ENCODE assay signal across 17 cellular contexts in the genomic region with DNA sequence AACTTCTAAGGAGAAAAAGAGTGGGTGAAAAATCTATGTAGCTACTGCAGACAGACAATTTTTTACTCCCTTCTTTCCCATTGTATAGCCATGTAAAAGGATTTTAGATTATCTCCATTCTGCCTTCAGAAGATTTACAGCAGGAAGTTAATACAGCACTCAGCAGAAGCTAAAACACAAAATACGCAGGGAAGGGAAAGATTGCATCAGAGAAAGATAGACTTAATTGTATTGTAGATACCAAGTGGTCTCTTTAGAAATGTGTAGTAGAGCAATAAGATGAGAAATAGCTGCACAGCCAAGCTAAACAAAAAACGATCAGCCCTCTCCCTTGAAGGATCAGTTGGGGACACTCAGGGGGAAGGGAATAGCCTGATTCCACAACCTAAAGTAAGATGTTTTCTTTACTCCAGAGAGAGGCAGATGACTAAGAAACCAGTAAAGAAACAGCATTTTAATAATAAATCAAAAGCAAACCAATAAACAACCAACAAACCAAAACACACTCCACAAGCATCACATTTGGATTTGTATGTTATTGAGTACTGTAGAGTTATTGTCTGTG.
DNase-seq lines count a peak whose midpoint lies in the region; ATAC-seq, FAIRE-seq and TF ChIP-seq lines count a peak whose summit lies in the region.
"Had no signal": no experiment of that assay in that cellular context is flagged by ENCODE, and none has a peak within 500 bp of the region (broad histone marks: within the 10 kb centered on the region; RNA-seq: fewer than 3 reads in every experiment).

No MANE protein-coding gene starts in this region.

- no CpG with 5 or more reads among the region's 2 CpGs for WGBS in H9 (ENCODE audit: extremely low coverage, insufficient read length, low lambda C conversion rate)

- H3K4ac ChIP-seq in H9 (ENCODE audit: low read depth, low read length) = no peak overlapping the region

- no peak overlapping the region for H4K5ac ChIP-seq in H9 (ENCODE audit: insufficient read length, low read depth, low read length)

- no peaks in the 10 kb centered on the region; a peak in 1 of 7 replicates for H3K36me3 Mint-ChIP-seq in H9 (ENCODE audit: insufficient read depth in 1 of 3, low read depth in 3 of 3)
- no peaks in the 10 kb centered on the region for H3K36me3 Mint-ChIP-seq in mesothelial cell of epicardium
- H3K36me3 Mint-ChIP-seq: IgD-negative memory B cell, T-cell had no signal

- no peak overlapping the region for H2BK12ac ChIP-seq in H9 (ENCODE audit: insufficient read length, low read depth, low read length)

- H3K4me2 ChIP-seq in H9 (ENCODE audit: insufficient read depth, insufficient read length, low read length) = no peak overlapping the region

- H2AFZ ChIP-seq in H9 (ENCODE audit: low read length) = peak overlapping the region; percentile 73

- H2BK20ac ChIP-seq in H9 (ENCODE audit: low read depth, low read length, poor library complexity, severe bottlenecking) = no peak overlapping the region

- H3K14ac ChIP-seq in H9 (ENCODE audit: insufficient read depth, low read length) = no peak overlapping the region

- H3K9me3 ChIP-seq in A673 (ENCODE audit: low read depth, low read length, poor library complexity, severe bottlenecking) (no peaks in the 10 kb centered on the region), H9 (ENCODE audit: control insufficient read depth, low read depth, low read length) (no peaks in the 10 kb centered on the region), WERI-Rb-1 (ENCODE audit: severe bottlenecking) (no peaks in the 10 kb centered on the region)

- no peak overlapping the region for H2BK5ac ChIP-seq in H9 (ENCODE audit: insufficient read length, low read length)

- no peak overlapping the region for H2BK15ac ChIP-seq in H9 (ENCODE audit: low read depth, low read length)

- H3K4me1 Mint-ChIP-seq in H9 (peaks cover 9 to 14% of the 10 kb centered on the region in 2 experiments), mesothelial cell of epicardium (peaks cover 15% of the 10 kb centered on the region)
- H3K4me1 Mint-ChIP-seq: IgD-negative memory B cell had no signal

- H3K27ac Mint-ChIP-seq in H9 = peak overlapping the region in 1 of 3 experiments; percentile 44; a peak in 2 of 7 replicates
- peak overlapping the region; percentile 80 for H3K27ac Mint-ChIP-seq in mesothelial cell of epicardium
- H3K27ac Mint-ChIP-seq: CD4-positive, CD25-positive, alpha-beta regulatory T cell; IgD-negative memory B cell; T-cell had no signal

- peak; percentile 80 for DNase-seq in A673 (ENCODE audit: low spot score)
- no peak for DNase-seq in H9
- no peak for DNase-seq in WERI-Rb-1
- no peak for DNase-seq in mesothelial cell of epicardium (ENCODE audit: low spot score in 2 of 2, unreplicated experiment in 2 of 2)
- DNase-seq in activated CD4-positive, alpha-beta T cell treated with anti-CD3 and anti-CD28 coated beads, Interleukin-2, amount 50 U/mL, for 4 hours = no peak
- no peak for DNase-seq in iPS-NIHi7 (ENCODE audit: extremely low spot score)
- no peak for DNase-seq in urothelium cell line (ENCODE audit: low spot score)
- DNase-seq: CD4-positive, CD25-positive, alpha-beta regulatory T cell; DMS79 treated with DMSO at 0.1 percent for 48 hours; NCI-H1436 treated with DMSO at 0.1 percent for 48 hours; NCI-H2081; NCI-H2227 treated with DMSO at 0.1 percent for 48 hours; NCI-H526; T-cell had no signal

- no peak overlapping the region for H3K9ac ChIP-seq in H9 (ENCODE audit: extremely low read depth, insufficient read length, low read length)

- H3K4me3 Mint-ChIP-seq in H9 (no peak overlapping the region), mesothelial cell of epicardium (no peak overlapping the region)
- H3K4me3 Mint-ChIP-seq: CD4-positive, CD25-positive, alpha-beta regulatory T cell; IgD-negative memory B cell; T-cell had no signal

- H3K18ac ChIP-seq in H9 (ENCODE audit: insufficient read length, low read depth, low read length) = no peak overlapping the region

- no peak overlapping the region for H3K56ac ChIP-seq in H9 (ENCODE audit: insufficient read length, low read depth, low read length)

- H3K23me2 ChIP-seq in H9 (ENCODE audit: insufficient read length, low read depth, low read length, poor library complexity, severe bottlenecking) = no peaks in the 10 kb centered on the region

- POLR2A ChIA-PET in A673 (lab: Charles Lee; ENCODE audit: low non-redundant PET) = no interaction called here

- H3K4me1 ChIP-seq in A673 (ENCODE audit: insufficient read depth, low read length, poor library complexity, severe bottlenecking) (peaks cover 35% of the 10 kb centered on the region), H9 (ENCODE audit: insufficient read depth, low read length) (no peaks in the 10 kb centered on the region)

- H3K36me3 ChIP-seq in A673 (ENCODE audit: insufficient read depth, low read length, poor library complexity, severe bottlenecking) (no peaks in the 10 kb centered on the region), WERI-Rb-1 (no peaks in the 10 kb centered on the region)

- no peak for FAIRE-seq in urothelium cell line (lab: Jason Lieb, UNC)
- FAIRE-seq: H54 had no signal

- no TSS peak for BruUV-seq in A673 (replicated peaks; lab: Mats Ljungman, UMichigan)

- CTCF ChIA-PET in A673 (lab: Charles Lee) = no interaction called here

- H2AK5ac ChIP-seq in H9 (ENCODE audit: insufficient read length, low read length) = no peak overlapping the region

- no peaks in the 10 kb centered on the region for H3K79me1 ChIP-seq in H9 (ENCODE audit: insufficient read depth, low read depth, low read length, poor library complexity, severe bottlenecking)

- no peaks in the 10 kb centered on the region for H4K20me1 ChIP-seq in H9 (ENCODE audit: control insufficient read depth, insufficient read depth, insufficient read length)

- H3K27me3 Mint-ChIP-seq in H9 (ENCODE audit: low read depth) (no peaks in the 10 kb centered on the region), mesothelial cell of epicardium (ENCODE audit: low read depth) (no peaks in the 10 kb centered on the region)
- H3K27me3 Mint-ChIP-seq: IgD-negative memory B cell, T-cell had no signal

- no peak overlapping the region for H2BK120ac ChIP-seq in H9 (ENCODE audit: low read depth, low read length, poor library complexity, severe bottlenecking)

- no peak overlapping the region for H3K23ac ChIP-seq in H9 (ENCODE audit: insufficient read length, low read depth, low read length)

- no peak overlapping the region for H4K8ac ChIP-seq in H9 (replicated peaks; ENCODE audit: insufficient read length, low read depth, low read length)

- H3K79me2 ChIP-seq in H9 (ENCODE audit: insufficient read depth, low read length) = no peaks in the 10 kb centered on the region

- H3K4me3 ChIP-seq in A673 (ENCODE audit: low read depth, low read length, poor library complexity, severe bottlenecking) (no peak overlapping the region), WERI-Rb-1 (ENCODE audit: low read depth, low read length) (peak overlapping the region; percentile 9; the same call in 1 of the 2 replicates)

- H3K27me3 ChIP-seq in A673 (replicated peaks; ENCODE audit: insufficient read depth, low read depth, low read length, poor library complexity) (no peaks in the 10 kb centered on the region), H9 (ENCODE audit: insufficient read depth, low read length) (no peaks in the 10 kb centered on the region), WERI-Rb-1 (ENCODE audit: insufficient read depth, low read depth, severe bottlenecking) (no peaks in the 10 kb centered on the region)

- intact Hi-C loops in A673 (cut with micrococcal nuclease; ENCODE audit: unreplicated experiment) = no loop called here

- H3K9me3 Mint-ChIP-seq in H9 (no peaks in the 10 kb centered on the region; a peak in 1 of 5 replicates), mesothelial cell of epicardium (no peaks in the 10 kb centered on the region)
- H3K9me3 Mint-ChIP-seq: T-cell had no signal

- H3T11ph ChIP-seq in H9 (ENCODE audit: low read length) = no peak overlapping the region

- no peak overlapping the region for H4K91ac ChIP-seq in H9 (ENCODE audit: insufficient read length, low read depth, low read length)

- TF ChIP-seq CTCF in A673 (conservative IDR thresholded peaks at IDR 0.05; ENCODE audit: low read depth, low read length) (no peak), H9 (conservative IDR thresholded peaks at IDR 0.05) (no peak), WERI-Rb-1 (IDR thresholded peaks at IDR 0.05; ENCODE audit: low read depth, low read length) (no peak), mesothelial cell of epicardium (IDR thresholded peaks at IDR 0.05; ENCODE audit: unreplicated experiment) (no peak)

- H3K27ac ChIP-seq in A673 (ENCODE audit: low read depth, low read length, poor library complexity, severe bottlenecking) (peak overlapping the region; percentile 87), H9 (ENCODE audit: insufficient read length, low read depth, low read length) (no peak overlapping the region), WERI-Rb-1 (no peak overlapping the region)

- no peak for ATAC-seq in HG02938 (IDR thresholded peaks at IDR 0.05; ENCODE audit: unreplicated experiment)
- ATAC-seq: T-cell had no signal
